ENCODE assay signal across 19 cellular contexts in genomic region chr3:52479876-52480575, GRCh38. TPM values are rescaled to one million over a fixed set of nuclear protein-coding genes. Genes with fewer than 3 reads are reported as not detected.
"Had no signal": no experiment of that assay in that cellular context is flagged by ENCODE, and none has a peak within 500 bp of the region (broad histone marks: within the 10 kb centered on the region; RNA-seq: fewer than 3 reads in every experiment).

No MANE protein-coding gene starts in this region.

- H3K27me3 ChIP-seq: neutrophil, tibial artery, vagina had no signal

- ATAC-seq: activated CD8-positive, alpha-beta memory T cell treated with anti-CD3 and anti-CD28 coated beads, Interleukin-2, amount 10 ng/mL, durations not matched to agents 7 days and 5 days; activated T-cell treated with anti-CD3 and anti-CD28 coated beads, Interleukin-2, amount 50 U/mL, for 4 hours; natural killer cell had no signal

- H3K36me3 Mint-ChIP-seq: natural killer cell had no signal

- H3K27ac Mint-ChIP-seq: activated CD8-positive, alpha-beta memory T cell treated with anti-CD3 and anti-CD28 coated beads, Interleukin-2, amount 10 ng/mL, durations not matched to agents 7 days and 5 days; activated naive CD4-positive, alpha-beta T cell treated with anti-CD3 and anti-CD28 coated beads, Interleukin-2, amount 50 U/mL, for 24 hours; endodermal cell had no signal

- H3K27ac ChIP-seq: neutrophil, SK-N-MC, tibial artery, vagina, VCaP had no signal

- H3K4me1 Mint-ChIP-seq: activated CD8-positive, alpha-beta memory T cell treated with anti-CD3 and anti-CD28 coated beads, Interleukin-2, amount 10 ng/mL, durations not matched to agents 7 days and 5 days; activated naive CD4-positive, alpha-beta T cell treated with anti-CD3 and anti-CD28 coated beads, Interleukin-2, amount 50 U/mL, for 24 hours; endodermal cell had no signal

- H3K9me3 ChIP-seq: neutrophil, tibial artery, vagina had no signal

- H3K4me3 Mint-ChIP-seq: activated CD8-positive, alpha-beta memory T cell treated with anti-CD3 and anti-CD28 coated beads, Interleukin-2, amount 10 ng/mL, durations not matched to agents 7 days and 5 days; activated naive CD4-positive, alpha-beta T cell treated with anti-CD3 and anti-CD28 coated beads, Interleukin-2, amount 50 U/mL, for 24 hours; activated T-cell treated with anti-CD3 and anti-CD28 coated beads, Interleukin-2, amount 50 U/mL, for 4 hours; brain; endodermal cell; natural killer cell had no signal

- H3K27me3 Mint-ChIP-seq: activated CD8-positive, alpha-beta memory T cell treated with anti-CD3 and anti-CD28 coated beads, Interleukin-2, amount 10 ng/mL, durations not matched to agents 7 days and 5 days; activated naive CD4-positive, alpha-beta T cell treated with anti-CD3 and anti-CD28 coated beads, Interleukin-2, amount 50 U/mL, for 24 hours; brain had no signal

- H3K9me3 Mint-ChIP-seq: activated naive CD4-positive, alpha-beta T cell treated with anti-CD3 and anti-CD28 coated beads, Interleukin-2, amount 50 U/mL, for 24 hours; activated T-cell treated with anti-CD3 and anti-CD28 coated beads, Interleukin-2, amount 50 U/mL, for 4 hours; endodermal cell; natural killer cell had no signal

- DNase-seq: activated CD4-positive, alpha-beta T cell treated with anti-CD3 and anti-CD28 coated beads for 1 hour; activated CD4-positive, alpha-beta T cell treated with anti-CD3 and anti-CD28 coated beads, Interleukin-2, amount 50 U/mL, for 48 hours; activated CD8-positive, alpha-beta memory T cell treated with anti-CD3 and anti-CD28 coated beads, Interleukin-2, amount 10 ng/mL, durations not matched to agents 7 days and 5 days; activated effector memory CD4-positive, alpha-beta T cell treated with Interleukin-2 at 50 U/mL for 16 hours; activated T-cell treated with anti-CD3 and anti-CD28 coated beads, Interleukin-2, amount 50 U/mL, for 4 hours; endodermal cell; hippocampal formation; mesendoderm; natural killer cell; small intestine; T-helper 1 cell; T1000; tibial artery had no signal

RNA-seq across cellular contexts. Expression of gene STAB1, which starts 15.1 kb away (rescaled TPM):
- total RNA-seq: activated CD8-positive, alpha-beta memory T cell treated with anti-CD3 and anti-CD28 coated beads, Interleukin-2, amount 10 ng/mL, durations not matched to agents 7 days and 5 days had no signal
